25 cellular contexts compared by ENCODE assay signal in the genomic region with DNA sequence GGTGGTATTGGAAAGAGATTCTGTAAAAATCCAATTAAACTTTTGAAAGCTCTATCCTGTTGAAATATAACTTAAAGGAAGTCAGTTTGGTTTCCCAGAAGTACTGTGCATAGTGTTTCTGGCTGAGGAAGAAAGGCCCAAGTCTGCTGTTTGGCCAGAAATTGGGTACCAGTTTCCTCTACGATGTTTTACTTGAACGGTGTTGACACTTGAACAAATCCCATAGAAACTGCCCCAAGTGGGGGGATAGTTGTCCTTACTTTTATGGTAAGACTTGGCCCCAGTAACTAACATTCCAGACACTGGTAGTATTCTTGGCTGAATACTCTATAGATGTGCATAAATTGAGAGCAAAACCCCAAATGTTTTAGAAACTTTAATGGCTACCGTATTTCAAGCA. TPM values are rescaled to one million over a fixed set of nuclear protein-coding genes. Genes with fewer than 3 reads are reported as not detected.
DNase-seq lines count a peak whose midpoint lies in the region; ATAC-seq and TF ChIP-seq lines count a peak whose summit lies in the region.
"Had no signal": no experiment of that assay in that cellular context is flagged by ENCODE, and none has a peak within 500 bp of the region (broad histone marks: within the 10 kb centered on the region; RNA-seq: fewer than 3 reads in every experiment).

No MANE protein-coding gene starts in this region.

- H3K27me3 ChIP-seq in hepatocyte (no peaks in the 10 kb centered on the region), osteoblast (ENCODE audit: insufficient read depth, low read length) (no peaks in the 10 kb centered on the region), upper lobe of left lung (no peaks in the 10 kb centered on the region), H9 (ENCODE audit: insufficient read depth, low read length) (no peaks in the 10 kb centered on the region)

- peak overlapping the region; percentile 66 for H3K4me2 ChIP-seq in hepatocyte
- H3K4me2 ChIP-seq in osteoblast (ENCODE audit: insufficient read depth, low read length) = peak overlapping the region; percentile 68
- no peak overlapping the region for H3K4me2 ChIP-seq in H9 (ENCODE audit: insufficient read depth, insufficient read length, low read length)
- H3K4me2 ChIP-seq: neural progenitor cell had no signal

- H3K18ac ChIP-seq in H9 (ENCODE audit: insufficient read length, low read depth, low read length) = no peak overlapping the region

- H4K8ac ChIP-seq in H9 (replicated peaks; ENCODE audit: insufficient read length, low read depth, low read length) = no peak overlapping the region

- H4K20me1 ChIP-seq in hepatocyte (ENCODE audit: insufficient read depth, poor library complexity, severe bottlenecking) (no peaks in the 10 kb centered on the region), osteoblast (ENCODE audit: insufficient read depth, low read length) (no peaks in the 10 kb centered on the region), H9 (ENCODE audit: control insufficient read depth, insufficient read depth, insufficient read length) (no peaks in the 10 kb centered on the region)

- H4K5ac ChIP-seq in H9 (ENCODE audit: insufficient read length, low read depth, low read length) = no peak overlapping the region

- DNase-seq in SK-N-MC (ENCODE audit: low read depth, low spot score) = no peak
- DNase-seq in hepatocyte (ENCODE audit: low spot score) = no peak
- peak; percentile 58 for DNase-seq in osteoblast (ENCODE audit: insufficient read length, low spot score, missing footprints)
- no peak for DNase-seq in upper lobe of left lung
- no peak for DNase-seq in NCI-H1417 treated with DMSO at 0.1 percent for 48 hours (lab: John Stamatoyannopoulos, UW)
- no peak for DNase-seq in NCI-H1048 (lab: John Stamatoyannopoulos, UW)
- no peak for DNase-seq in H9
- DNase-seq: activated CD4-positive, alpha-beta T cell treated with anti-CD3 and anti-CD28 coated beads, Interleukin-2, amount 50 U/mL, for 48 hours; activated CD4-positive, CD25-positive, alpha-beta regulatory T cell; activated effector memory CD4-positive, alpha-beta T cell treated with anti-CD3 and anti-CD28 coated beads, Interleukin-2, amount 50 U/mL, for 16 hours; activated naive CD8-positive, alpha-beta T cell treated with anti-CD3 and anti-CD28 coated beads, Interleukin-2, amount 50 U/mL, for 24 hours; CD4-positive, alpha-beta T cell; DMS153; effector memory CD8-positive, alpha-beta T cell; H7; left cardiac atrium; NCI-H1436 treated with DMSO at 0.1 percent for 48 hours; NCI-H69; RPMI8226; stimulated activated CD4-positive, alpha-beta T cell treated with anti-CD3 and anti-CD28 coated beads, Interleukin-12 subunit alpha, Interleukin-12 subunit beta, amount 100 ng/mL, for 4 hours; stimulated activated CD4-positive, alpha-beta T cell treated with anti-CD3 and anti-CD28 coated beads, Interleukin-4, amount 100 ng/mL, for 4 hours; stimulated activated naive CD8-positive, alpha-beta T cell treated with anti-CD3 and anti-CD28 coated beads, Interleukin-15, Interleukin-2, amounts not matched to agents 100 U/mL and 50 U/mL, for 24 hours had no signal

- no peak overlapping the region for H4K91ac ChIP-seq in H9 (ENCODE audit: insufficient read length, low read depth, low read length)

- 38% methylated on average over 3 of the region's 3 CpGs for WGBS in hepatocyte (ENCODE audit: low lambda C conversion rate, missing lambda C conversion rate)
- WGBS in upper lobe of left lung, 2 donors = 42 to 48% methylated on average over 3 of the region's 3 CpGs
- no CpG with 5 or more reads among the region's 3 CpGs for WGBS in H9 (ENCODE audit: extremely low coverage, insufficient read length, low lambda C conversion rate)

- H3K36me3 ChIP-seq in SK-N-MC (ENCODE audit: insufficient read depth, low read length) (no peaks in the 10 kb centered on the region), hepatocyte (replicated peaks; ENCODE audit: insufficient read depth, low read depth) (no peaks in the 10 kb centered on the region), osteoblast (ENCODE audit: insufficient read depth, low read length) (no peaks in the 10 kb centered on the region), upper lobe of left lung (peaks cover 0 to 10% (median 0%) of the 10 kb centered on the region in 4 donors)
- H3K36me3 ChIP-seq: neural progenitor cell had no signal

- peaks cover 25 to 40% of the 10 kb centered on the region in 2 experiments for H3K4me1 Mint-ChIP-seq in H9

- ATAC-seq in upper lobe of left lung (ENCODE audit: low FRiP score in 2 of 2) = no peak
- ATAC-seq: activated naive CD8-positive, alpha-beta T cell treated with anti-CD3 and anti-CD28 coated beads, Interleukin-2, amount 50 U/mL, for 24 hours; effector memory CD8-positive, alpha-beta T cell; stimulated activated naive CD8-positive, alpha-beta T cell treated with anti-CD3 and anti-CD28 coated beads, Interleukin-15, Interleukin-2, amounts not matched to agents 100 U/mL and 50 U/mL, for 24 hours had no signal

- H3K9ac ChIP-seq in SK-N-MC (ENCODE audit: insufficient read length) (no peak overlapping the region), H9 (ENCODE audit: extremely low read depth, insufficient read length, low read length) (no peak overlapping the region)
- H3K9ac ChIP-seq: neural progenitor cell had no signal

- no peaks in the 10 kb centered on the region for H3K9me2 ChIP-seq in hepatocyte (replicated peaks; ENCODE audit: insufficient read depth)

- TF ChIP-seq POLR2A in upper lobe of left lung (IDR thresholded peaks at IDR 0.05) = no peak

- H3K9me3 ChIP-seq in SK-N-MC (ENCODE audit: low read depth, low read length) = no peaks in the 10 kb centered on the region
- no peaks in the 10 kb centered on the region for H3K9me3 ChIP-seq in hepatocyte (ENCODE audit: low read depth)
- H3K9me3 ChIP-seq in osteoblast (ENCODE audit: low read depth, low read length) = no peaks in the 10 kb centered on the region
- H3K9me3 ChIP-seq in upper lobe of left lung = no peaks in the 10 kb centered on the region
- H3K9me3 ChIP-seq in H9 (ENCODE audit: control insufficient read depth, low read depth, low read length) = no peaks in the 10 kb centered on the region

- H3K23me2 ChIP-seq in H9 (ENCODE audit: insufficient read length, low read depth, low read length, poor library complexity, severe bottlenecking) = peaks cover 4% of the 10 kb centered on the region

- no peaks in the 10 kb centered on the region; a peak in 1 of 5 replicates for H3K9me3 Mint-ChIP-seq in H9
- H3K9me3 Mint-ChIP-seq: activated naive CD8-positive, alpha-beta T cell treated with anti-CD3 and anti-CD28 coated beads, Interleukin-2, amount 50 U/mL, for 24 hours; brain; CD4-positive, alpha-beta T cell; effector memory CD8-positive, alpha-beta T cell had no signal

- no peak overlapping the region for H2AK5ac ChIP-seq in H9 (ENCODE audit: insufficient read length, low read length)

- H3K4me1 ChIP-seq in hepatocyte (ENCODE audit: insufficient read depth) (peaks cover 42% of the 10 kb centered on the region), osteoblast (ENCODE audit: insufficient read depth, low read length) (peaks cover 17% of the 10 kb centered on the region), upper lobe of left lung (peaks cover 6 to 14% (median 6%) of the 10 kb centered on the region in 4 donors), H9 (ENCODE audit: insufficient read depth, low read length) (peaks cover 6% of the 10 kb centered on the region; the same call in 1 of the 2 replicates)
- H3K4me1 ChIP-seq: neural progenitor cell had no signal

- no peak overlapping the region for H3T11ph ChIP-seq in H9 (ENCODE audit: low read length)

- no peak overlapping the region for H3K4me3 Mint-ChIP-seq in H9
- H3K4me3 Mint-ChIP-seq: activated naive CD8-positive, alpha-beta T cell treated with anti-CD3 and anti-CD28 coated beads, Interleukin-2, amount 50 U/mL, for 24 hours; CD4-positive, alpha-beta T cell; effector memory CD8-positive, alpha-beta T cell; neural progenitor cell had no signal

- TF ChIP-seq EP300 in upper lobe of left lung (IDR thresholded peaks at IDR 0.05) = no peak

- no peak overlapping the region for H2BK15ac ChIP-seq in H9 (ENCODE audit: low read depth, low read length)

- H2BK120ac ChIP-seq in H9 (ENCODE audit: low read depth, low read length, poor library complexity, severe bottlenecking) = no peak overlapping the region

- no peak overlapping the region for H3K27ac Mint-ChIP-seq in H9
- H3K27ac Mint-ChIP-seq: CD4-positive, alpha-beta T cell; effector memory CD8-positive, alpha-beta T cell had no signal

- TF ChIP-seq CTCF in hepatocyte (IDR thresholded peaks at IDR 0.05; ENCODE audit: poor library complexity) (no peak), osteoblast (IDR thresholded peaks at IDR 0.05; ENCODE audit: extremely low read depth, low read depth, low read length) (no peak), upper lobe of left lung (IDR thresholded peaks at IDR 0.05) (no peak), H9 (conservative IDR thresholded peaks at IDR 0.05) (no peak)

- H3K4me3 ChIP-seq in SK-N-MC (no peak overlapping the region), hepatocyte (no peak overlapping the region), osteoblast (ENCODE audit: insufficient read depth, low read length) (no peak overlapping the region), upper lobe of left lung (no peak overlapping the region)
- H3K4me3 ChIP-seq: neural progenitor cell had no signal

- H2BK12ac ChIP-seq in H9 (ENCODE audit: insufficient read length, low read depth, low read length) = no peak overlapping the region

- no peak overlapping the region for H2BK5ac ChIP-seq in H9 (ENCODE audit: insufficient read length, low read length)

- H3K14ac ChIP-seq in H9 (ENCODE audit: insufficient read depth, low read length) = no peak overlapping the region

- H3K36me3 Mint-ChIP-seq in H9 (ENCODE audit: insufficient read depth in 1 of 3, low read depth in 3 of 3) = no peaks in the 10 kb centered on the region
- H3K36me3 Mint-ChIP-seq: neural progenitor cell had no signal

- H2AFZ ChIP-seq in hepatocyte = no peak overlapping the region
- H2AFZ ChIP-seq in osteoblast (ENCODE audit: low read length) = peak overlapping the region; percentile 68
- H2AFZ ChIP-seq in H9 (ENCODE audit: low read length) = no peak overlapping the region
- H2AFZ ChIP-seq: neural progenitor cell had no signal

- H2BK20ac ChIP-seq in H9 (ENCODE audit: low read depth, low read length, poor library complexity, severe bottlenecking) = no peak overlapping the region

- H3K56ac ChIP-seq in H9 (ENCODE audit: insufficient read length, low read depth, low read length) = no peak overlapping the region

- no peaks in the 10 kb centered on the region for H3K79me1 ChIP-seq in H9 (ENCODE audit: insufficient read depth, low read depth, low read length, poor library complexity, severe bottlenecking)

- no peak overlapping the region for H3K23ac ChIP-seq in H9 (ENCODE audit: insufficient read length, low read depth, low read length)

- peaks cover 18% of the 10 kb centered on the region for H3K27me3 Mint-ChIP-seq in H9 (ENCODE audit: low read depth)
- H3K27me3 Mint-ChIP-seq: activated naive CD8-positive, alpha-beta T cell treated with anti-CD3 and anti-CD28 coated beads, Interleukin-2, amount 50 U/mL, for 24 hours; brain; CD4-positive, alpha-beta T cell had no signal

- H3K27ac ChIP-seq in SK-N-MC (peak overlapping the region; percentile 57; the same call in 1 of the 2 replicates), hepatocyte (peak overlapping the region; percentile 92), osteoblast (ENCODE audit: low read depth, low read length) (peak overlapping the region; percentile 17), upper lobe of left lung (peak overlapping the region in 3 of 4 donors; percentile 52 to 67 (median 64)), H9 (ENCODE audit: insufficient read length, low read depth, low read length) (no peak overlapping the region)
- H3K27ac ChIP-seq: neural progenitor cell had no signal

- H3K79me2 ChIP-seq in hepatocyte (peaks cover 71% of the 10 kb centered on the region), osteoblast (ENCODE audit: insufficient read depth, low read length) (no peaks in the 10 kb centered on the region), H9 (ENCODE audit: insufficient read depth, low read length) (no peaks in the 10 kb centered on the region)

- H3K4ac ChIP-seq in H9 (ENCODE audit: low read depth, low read length) = no peak overlapping the region

RNA-seq across cellular contexts. Expression of a gene that starts 14.2 kb away (rescaled TPM):
- total RNA-seq in hepatocyte = 95.8 and 99.9 TPM in 2 replicates
- 92.6 and 94.4 TPM in 2 replicates for polyA plus RNA-seq in hepatocyte
- total RNA-seq in osteoblast = 4.0 and 5.9 TPM in 2 replicates
- total RNA-seq in upper lobe of left lung = 100 to 1,000 TPM in 1 of 6 donors, 10 to 100 TPM in 5; 43.5 to 112 (median 61.8) TPM
- total RNA-seq in H9 (2021) = 2.0 and 2.2 TPM in 2 replicates
- total RNA-seq: G401 had no signal
